In genomic region chr2:25445464-25445863, GRCh38 we compare ENCODE assay signal across 1 cellular context.
A peak's percentile ranks its signal among the peaks of the same experiment; 100 is the strongest.
TF ChIP-seq lines count a peak whose summit lies in the region.

No MANE protein-coding gene starts in this region.

TF ChIP-seq in H1, 55 proteins besides CTCF, POLR2A, EP300 and RAD21:
- TF ChIP-seq FOSL1 (IDR thresholded peaks at IDR 0.05; ENCODE audit: insufficient read depth, low read depth, low read length), result no peak
- TF ChIP-seq SP1 (IDR thresholded peaks at IDR 0.05; ENCODE audit: low read depth, low read length), result no peak
- TF ChIP-seq CHD7 (IDR thresholded peaks at IDR 0.05; ENCODE audit: insufficient replicate concordance, low read length), result no peak
- peak; percentile 31 for TF ChIP-seq NANOG (IDR thresholded peaks at IDR 0.05; ENCODE audit: insufficient read depth, low read depth, low read length, poor library complexity, severe bottlenecking)
- TF ChIP-seq YY1 (IDR thresholded peaks at IDR 0.05; ENCODE audit: low read depth, low read length), result 0 out of 2 replicates have a peak, but pooled peaks have one; percentile 57
- peak; percentile 80; the same call in 1 of the 2 replicates for TF ChIP-seq KDM1A (IDR thresholded peaks at IDR 0.05; ENCODE audit: borderline replicate concordance, low read length)
- TF ChIP-seq TEAD4 (IDR thresholded peaks at IDR 0.05; ENCODE audit: low read depth, low read length), result peak; percentile 86
- no peak for TF ChIP-seq TBP (IDR thresholded peaks at IDR 0.05; ENCODE audit: low read depth, low read length)
- TF ChIP-seq POU5F1 (IDR thresholded peaks at IDR 0.05; ENCODE audit: low read depth, low read length), result no peak
- TF ChIP-seq POLR2AphosphoS5 (IDR thresholded peaks at IDR 0.05; ENCODE audit: low read depth, low read length), result no peak
- no peak for TF ChIP-seq RBBP5 (IDR thresholded peaks at IDR 0.05; ENCODE audit: borderline replicate concordance, low read depth, low read length)
